ENCODE assay signal across 18 cellular contexts in the genomic region with DNA sequence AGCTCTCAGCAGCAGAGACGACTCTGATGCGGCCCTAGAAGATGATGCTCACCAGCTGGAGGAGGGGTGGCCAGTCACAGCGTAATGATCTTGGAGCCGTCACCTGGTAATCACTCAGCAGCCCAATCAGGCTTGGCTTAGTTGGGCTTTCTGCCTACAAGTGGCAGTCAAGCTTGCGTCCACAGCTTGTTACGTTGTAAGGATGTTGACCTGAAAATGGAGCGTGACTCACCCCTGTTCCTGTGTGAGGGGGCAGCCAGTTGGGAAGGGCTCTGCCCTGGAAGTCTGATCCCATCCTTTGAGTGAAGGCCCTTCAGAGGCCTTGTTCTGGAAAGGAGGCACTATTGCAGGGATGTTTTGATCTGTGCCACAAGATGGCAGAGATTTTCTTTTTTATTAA. TPM values are rescaled to one million over a fixed set of nuclear protein-coding genes. Genes with fewer than 3 reads are reported as not detected.
A peak's percentile ranks its signal among the peaks of the same experiment; 100 is the strongest.
DNase-seq lines count a peak whose midpoint lies in the region; ATAC-seq and TF ChIP-seq lines count a peak whose summit lies in the region.
"Had no signal": no experiment of that assay in that cellular context is flagged by ENCODE, and none has a peak within 500 bp of the region (broad histone marks: within the 10 kb centered on the region; RNA-seq: fewer than 3 reads in every experiment).

No MANE protein-coding gene starts in this region.

- H3K9me3 ChIP-seq in OCI-LY3 (ENCODE audit: insufficient read depth, low read length), result no peaks in the 10 kb centered on the region
- H3K9me3 ChIP-seq in fibroblast of lung (ENCODE audit: control insufficient read depth, insufficient read depth, low read depth, low read length), result no peaks in the 10 kb centered on the region
- no peaks in the 10 kb centered on the region for H3K9me3 ChIP-seq in smooth muscle cell (replicated peaks; ENCODE audit: low read depth)

- peak; percentile 11 for DNase-seq in NCI-H82 (lab: John Stamatoyannopoulos, UW)
- no peak for DNase-seq in NCI-H82 treated with DMSO at 0.1 percent for 48 hours (lab: John Stamatoyannopoulos, UW; ENCODE audit: unreplicated experiment)
- no peak for DNase-seq in fibroblast of lung (ENCODE audit: low read depth in 2 of 2)
- no peak for DNase-seq in smooth muscle cell (lab: John Stamatoyannopoulos, UW; ENCODE audit: unreplicated experiment)
- no peak for DNase-seq in islet precursor cell
- no peak for DNase-seq in activated T-cell treated with anti-CD3 and anti-CD28 coated beads for 4 hours
- DNase-seq: activated CD4-positive, alpha-beta T cell treated with anti-CD3 and anti-CD28 coated beads, Interleukin-2, amount 50 U/mL, for 4 hours; activated gamma-delta T cell; effector memory CD8-positive, alpha-beta T cell; left colon; NCI-H524 treated with DMSO at 0.1 percent for 48 hours; stimulated activated naive CD4-positive, alpha-beta T cell; T1000 had no signal

- H3K9ac ChIP-seq in OCI-LY3 (ENCODE audit: low read length) (no peak overlapping the region), fibroblast of lung (ENCODE audit: insufficient read depth, low read length) (no peak overlapping the region), smooth muscle cell (ENCODE audit: low read depth) (peak overlapping the region; percentile 97)

- H3F3A ChIP-seq in smooth muscle cell (ENCODE audit: low read depth), result peaks cover 10% of the 10 kb centered on the region

- H3K4me2 ChIP-seq in OCI-LY3 (ENCODE audit: low read length) (no peak overlapping the region), fibroblast of lung (ENCODE audit: extremely low read depth, insufficient read depth, low read length) (no peak overlapping the region), smooth muscle cell (peak overlapping the region; percentile 77)

- H3K4me1 ChIP-seq in OCI-LY3 (ENCODE audit: low read length) (peaks cover 5% of the 10 kb centered on the region), fibroblast of lung (ENCODE audit: control insufficient read depth, extremely low read depth, insufficient read depth, low read length) (no peaks in the 10 kb centered on the region), smooth muscle cell (ENCODE audit: low read depth) (peaks cover 19% of the 10 kb centered on the region)

- no peak overlapping the region for H3K4me3 ChIP-seq in OCI-LY3 (ENCODE audit: low read length)
- no peak overlapping the region for H3K4me3 ChIP-seq in fibroblast of lung (replicated peaks in 1 of 4; ENCODE audit: control extremely low read depth in 1 of 4, insufficient read depth in 1 of 4, low read depth in 3 of 4, low read length in 4 of 4)
- no peak overlapping the region for H3K4me3 ChIP-seq in smooth muscle cell

- peaks cover 38% of the 10 kb centered on the region for H3K36me3 ChIP-seq in OCI-LY3 (replicated peaks; ENCODE audit: low read depth, low read length)
- no peaks in the 10 kb centered on the region for H3K36me3 ChIP-seq in fibroblast of lung (ENCODE audit: control insufficient read depth, insufficient read depth, low read length)
- no peaks in the 10 kb centered on the region for H3K36me3 ChIP-seq in smooth muscle cell (ENCODE audit: low read depth)

- WGBS in smooth muscle cell (ENCODE audit: low lambda C conversion rate), result 52% methylated on average over 7 of the region's 7 CpGs

- no peak for ATAC-seq in HG03135 (IDR thresholded peaks at IDR 0.05; ENCODE audit: unreplicated experiment)
- ATAC-seq: effector memory CD8-positive, alpha-beta T cell; HCT116; left colon had no signal

- TF ChIP-seq CTCF in OCI-LY3 (IDR thresholded peaks at IDR 0.05; ENCODE audit: low read depth, low read length), result peak; percentile 21
- no peak for TF ChIP-seq CTCF in fibroblast of lung (conservative IDR thresholded peaks at IDR 0.05 in 1 of 2, IDR thresholded peaks at IDR 0.05 in 1 of 2; ENCODE audit: low read depth in 1 of 2, low read length in 2 of 2)
- no peak for TF ChIP-seq CTCF in smooth muscle cell (IDR thresholded peaks at IDR 0.05; ENCODE audit: borderline replicate concordance, insufficient read depth, poor library complexity, severe bottlenecking)

- H3K27me3 ChIP-seq in OCI-LY3 (ENCODE audit: low read depth, low read length) (no peaks in the 10 kb centered on the region), fibroblast of lung (ENCODE audit: control insufficient read depth, insufficient read depth, low read length) (no peaks in the 10 kb centered on the region), smooth muscle cell (ENCODE audit: low read depth) (no peaks in the 10 kb centered on the region)

- no peak overlapping the region for H2AFZ ChIP-seq in OCI-LY3 (ENCODE audit: low read depth, low read length)
- no peak overlapping the region for H2AFZ ChIP-seq in fibroblast of lung (ENCODE audit: low read length)
- H2AFZ ChIP-seq in smooth muscle cell (ENCODE audit: low read depth), result no peak overlapping the region

- H4K20me1 ChIP-seq in OCI-LY3 (ENCODE audit: insufficient read depth, low read length) (no peaks in the 10 kb centered on the region), fibroblast of lung (ENCODE audit: control insufficient read depth, extremely low read depth, insufficient read depth, low read length) (no peaks in the 10 kb centered on the region), smooth muscle cell (ENCODE audit: low read depth) (no peaks in the 10 kb centered on the region)

- H3K27ac ChIP-seq in OCI-LY3 (ENCODE audit: low read length) (no peak overlapping the region), fibroblast of lung (ENCODE audit: insufficient read depth, low read length) (peak overlapping the region; percentile 56), smooth muscle cell (ENCODE audit: low read depth) (peak overlapping the region; percentile 99)
- H3K27ac ChIP-seq: 22Rv1, HL-60 had no signal

- H3K79me2 ChIP-seq in OCI-LY3 (ENCODE audit: low read length) (no peaks in the 10 kb centered on the region), fibroblast of lung (ENCODE audit: control insufficient read depth, insufficient read depth, low read length) (no peaks in the 10 kb centered on the region), smooth muscle cell (ENCODE audit: low read depth) (no peaks in the 10 kb centered on the region)

RNA-seq across cellular contexts. Expression of a gene that starts 49.8 kb away (rescaled TPM):
- 1.0 and 2.0 TPM in 2 replicates for total RNA-seq in fibroblast of lung
- 3.6 and 4.2 TPM in 2 replicates for polyA plus RNA-seq in fibroblast of lung
- 4.6 and 4.9 TPM in 2 replicates for polyA plus RNA-seq in fibroblast of lung (2012)
- 4.6 and 5.1 TPM in 2 replicates for polyA minus RNA-seq in fibroblast of lung (ENCODE audit: low replicate concordance)
- 3.3 and 3.9 TPM in 2 replicates for total RNA-seq in smooth muscle cell
- 9.1 and 9.9 TPM in 2 replicates for polyA plus RNA-seq in smooth muscle cell

RNA-seq across cellular contexts. Expression of a gene that starts 52.9 kb away (rescaled TPM):
- total RNA-seq in fibroblast of lung, result 6.9 and 15.5 TPM in 2 replicates
- polyA plus RNA-seq in fibroblast of lung, result 2.4 and 2.7 TPM in 2 replicates
- polyA plus RNA-seq in fibroblast of lung (2012), result 4.4 and 4.7 TPM in 2 replicates
- 9.2 and 13.7 TPM in 2 replicates for polyA minus RNA-seq in fibroblast of lung (ENCODE audit: low replicate concordance)
- 3.9 and 4.5 TPM in 2 replicates for total RNA-seq in smooth muscle cell
- polyA plus RNA-seq in smooth muscle cell, result 1.4 and 2.2 TPM in 2 replicates
